ENCODE assay signal across 28 cellular contexts in the genomic region with DNA sequence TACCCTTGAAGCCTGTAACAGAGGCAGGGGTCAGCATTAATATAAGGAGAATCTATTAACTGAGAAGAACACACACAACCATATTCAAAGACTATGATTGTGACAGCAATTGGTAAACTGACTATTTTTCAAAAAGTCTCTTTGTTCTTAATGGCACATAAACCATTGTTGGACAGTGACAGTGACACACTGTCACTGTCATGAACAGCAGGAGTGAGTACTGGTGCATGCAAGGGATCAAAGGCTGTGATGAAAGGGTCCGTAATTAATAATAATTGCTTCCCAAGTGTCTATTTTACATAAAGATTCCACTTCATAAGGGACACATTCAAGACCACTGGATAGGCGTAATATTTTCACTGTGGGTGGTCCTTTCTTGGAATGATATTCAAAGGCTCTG. TPM values are rescaled to one million over a fixed set of nuclear protein-coding genes. Genes with fewer than 3 reads are reported as not detected.
"Had no signal": no experiment of that assay in that cellular context is flagged by ENCODE, and none has a peak within 500 bp of the region (broad histone marks: within the 10 kb centered on the region; RNA-seq: fewer than 3 reads in every experiment).

No MANE protein-coding gene starts in this region.

- H3K4me1 ChIP-seq: SJCRH30 had no signal

- H3K4me1 Mint-ChIP-seq: activated CD4-positive, alpha-beta T cell treated with anti-CD3 and anti-CD28 coated beads, Interleukin-2, amount 10 ng/mL, durations not matched to agents 24 days and 14 days; activated CD8-positive, alpha-beta memory T cell treated with anti-CD3 and anti-CD28 coated beads, Interleukin-2, amount 10 ng/mL, durations not matched to agents 7 days and 5 days; activated naive CD4-positive, alpha-beta T cell treated with anti-CD3 and anti-CD28 coated beads, Interleukin-2, amount 50 U/mL, for 24 hours; IgD-negative memory B cell had no signal

- H3K27ac Mint-ChIP-seq: activated CD4-positive, alpha-beta T cell treated with anti-CD3 and anti-CD28 coated beads, Interleukin-2, amount 10 ng/mL, durations not matched to agents 24 days and 14 days; activated CD8-positive, alpha-beta memory T cell treated with anti-CD3 and anti-CD28 coated beads, Interleukin-2, amount 10 ng/mL, durations not matched to agents 7 days and 5 days; activated naive CD4-positive, alpha-beta T cell treated with anti-CD3 and anti-CD28 coated beads, Interleukin-2, amount 50 U/mL, for 24 hours; activated T-cell treated with anti-CD3 and anti-CD28 coated beads, Interleukin-2, amount 50 U/mL, for 24 hours; activated T-helper 1 cell treated with anti-CD3 and anti-CD28 coated beads, Interleukin-12 subunit alpha, Interleukin-12 subunit beta, Interleukin-2, Interleukin-4 antibody, amounts not matched to agents 30 ng/mL and 10 ng/mL and 1 ng/mL, durations not matched to agents 14 hours and 24 hours and 36 hours; IgD-negative memory B cell; WTC11 had no signal

- FAIRE-seq: bronchial epithelial cell had no signal

- H3K9me3 Mint-ChIP-seq: activated CD4-positive, alpha-beta T cell treated with anti-CD3 and anti-CD28 coated beads, Interleukin-2, amount 10 ng/mL, durations not matched to agents 24 days and 14 days; activated naive CD4-positive, alpha-beta T cell treated with anti-CD3 and anti-CD28 coated beads, Interleukin-2, amount 50 U/mL, for 24 hours; activated T-cell treated with anti-CD3 and anti-CD28 coated beads, Interleukin-2, amount 50 U/mL, for 24 hours; activated T-helper 1 cell treated with anti-CD3 and anti-CD28 coated beads, Interleukin-12 subunit alpha, Interleukin-12 subunit beta, Interleukin-2, Interleukin-4 antibody, amounts not matched to agents 30 ng/mL and 10 ng/mL and 1 ng/mL, durations not matched to agents 14 hours and 24 hours and 36 hours had no signal

- DNase-seq: activated CD4-positive, alpha-beta T cell treated with anti-CD3 and anti-CD28 coated beads for 1 hour; activated CD4-positive, alpha-beta T cell treated with anti-CD3 and anti-CD28 coated beads, Interleukin-2, amount 10 ng/mL, durations not matched to agents 24 days and 14 days; activated CD4-positive, alpha-beta T cell treated with anti-CD3 and anti-CD28 coated beads, Interleukin-2, amount 50 U/mL, for 48 hours; activated CD8-positive, alpha-beta memory T cell treated with anti-CD3 and anti-CD28 coated beads, Interleukin-2, amount 10 ng/mL, durations not matched to agents 7 days and 5 days; activated effector memory CD4-positive, alpha-beta T cell treated with Interleukin-2 at 50 U/mL for 16 hours; activated naive CD4-positive, alpha-beta T cell; activated T-cell treated with anti-CD3 and anti-CD28 coated beads, Interleukin-2, amount 50 U/mL, for 24 hours; aorta; KG1; NCI-H1092; NCI-H1436; NCI-H187 treated with DMSO at 0.1 percent for 48 hours; NCI-H2171; NCI-H2227 treated with DMSO at 0.1 percent for 48 hours; NCI-H446 treated with DMSO at 0.1 percent for 48 hours; NCI-H524 treated with DMSO at 0.1 percent for 48 hours; NK-92 treated with Interleukin-12 subunit alpha and Interleukin-12 subunit beta, amount 100 ng/mL, for 24 hours; OCI-M1; Right ventricle myocardium superior; RPMI8226; SJCRH30; SK-N-SH had no signal

- H3K9me3 ChIP-seq: SK-N-SH had no signal

- H3K4me3 ChIP-seq: SJCRH30 had no signal

- H3K36me3 Mint-ChIP-seq: activated CD8-positive, alpha-beta memory T cell treated with anti-CD3 and anti-CD28 coated beads, Interleukin-2, amount 10 ng/mL, durations not matched to agents 7 days and 5 days; activated naive CD4-positive, alpha-beta T cell treated with anti-CD3 and anti-CD28 coated beads, Interleukin-2, amount 50 U/mL, for 24 hours; IgD-negative memory B cell; WTC11 had no signal

- H3K4me3 Mint-ChIP-seq: activated CD4-positive, alpha-beta T cell treated with anti-CD3 and anti-CD28 coated beads, Interleukin-2, amount 10 ng/mL, durations not matched to agents 24 days and 14 days; activated CD8-positive, alpha-beta memory T cell treated with anti-CD3 and anti-CD28 coated beads, Interleukin-2, amount 10 ng/mL, durations not matched to agents 7 days and 5 days; activated naive CD4-positive, alpha-beta T cell treated with anti-CD3 and anti-CD28 coated beads, Interleukin-2, amount 50 U/mL, for 24 hours; activated T-cell treated with anti-CD3 and anti-CD28 coated beads, Interleukin-2, amount 50 U/mL, for 24 hours; activated T-helper 1 cell treated with anti-CD3 and anti-CD28 coated beads, Interleukin-12 subunit alpha, Interleukin-12 subunit beta, Interleukin-2, Interleukin-4 antibody, amounts not matched to agents 30 ng/mL and 10 ng/mL and 1 ng/mL, durations not matched to agents 14 hours and 24 hours and 36 hours; IgD-negative memory B cell; WTC11 had no signal

- H3K9ac ChIP-seq: SK-N-SH had no signal

- H3K27me3 ChIP-seq: SJCRH30 had no signal

- ATAC-seq: activated CD8-positive, alpha-beta memory T cell treated with anti-CD3 and anti-CD28 coated beads, Interleukin-2, amount 10 ng/mL, durations not matched to agents 7 days and 5 days; Panc1; WTC11 had no signal

- H3K27ac ChIP-seq: SJCRH30 had no signal

RNA-seq across cellular contexts. Expression of gene LHFPL6, which starts 50.8 kb away (rescaled TPM):
- polyA plus RNA-seq: IgD-negative memory B cell had no signal
